In the genomic region with DNA sequence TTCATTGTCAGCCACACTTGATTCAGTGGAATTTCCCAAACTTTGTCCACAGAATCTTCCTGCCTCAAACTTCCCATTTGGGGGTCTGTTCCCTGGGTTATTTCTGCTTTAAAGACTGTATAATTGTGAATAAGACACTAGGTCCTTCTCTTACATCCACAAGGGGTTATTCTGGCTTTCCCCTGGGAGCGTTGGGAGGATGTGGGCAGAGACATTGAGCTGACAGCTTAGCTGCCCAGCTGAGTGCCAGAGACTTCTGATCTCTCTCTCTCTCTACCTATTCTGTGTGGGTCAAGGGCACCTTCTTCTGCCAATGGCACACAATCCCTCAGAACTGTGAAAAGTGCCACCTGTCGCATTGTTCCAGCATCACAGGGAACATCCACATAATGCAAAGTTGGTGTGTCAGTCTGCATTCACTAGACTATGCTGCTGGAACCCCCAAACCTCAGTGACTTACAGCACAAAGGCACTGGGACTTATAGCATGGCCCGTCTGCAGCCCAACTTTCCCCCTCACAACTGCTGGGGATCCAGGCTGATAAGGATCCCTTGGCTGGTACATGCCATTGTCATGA, we compare ENCODE assay signal across 2 cellular contexts.
TF ChIP-seq lines count a peak whose summit lies in the region.

No MANE protein-coding gene starts in this region.

TF ChIP-seq in IMR-90, 13 proteins besides CTCF, POLR2A, EP300 and RAD21:
- TF ChIP-seq CHD1 (IDR thresholded peaks at IDR 0.05; ENCODE audit: low read depth, low read length) = no peak
- TF ChIP-seq, protein P1, sequence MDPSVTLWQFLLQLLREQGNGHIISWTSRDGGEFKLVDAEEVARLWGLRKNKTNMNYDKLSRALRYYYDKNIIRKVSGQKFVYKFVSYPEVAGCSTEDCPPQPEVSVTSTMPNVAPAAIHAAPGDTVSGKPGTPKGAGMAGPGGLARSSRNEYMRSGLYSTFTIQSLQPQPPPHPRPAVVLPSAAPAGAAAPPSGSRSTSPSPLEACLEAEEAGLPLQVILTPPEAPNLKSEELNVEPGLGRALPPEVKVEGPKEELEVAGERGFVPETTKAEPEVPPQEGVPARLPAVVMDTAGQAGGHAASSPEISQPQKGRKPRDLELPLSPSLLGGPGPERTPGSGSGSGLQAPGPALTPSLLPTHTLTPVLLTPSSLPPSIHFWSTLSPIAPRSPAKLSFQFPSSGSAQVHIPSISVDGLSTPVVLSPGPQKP (IDR thresholded peaks at IDR 0.05; ENCODE audit: borderline replicate concordance, low read depth, low read length) = no peak
- no peak for TF ChIP-seq BHLHE40 (IDR thresholded peaks at IDR 0.05; ENCODE audit: low read depth, low read length)
- no peak for TF ChIP-seq SMC3 (IDR thresholded peaks at IDR 0.05; ENCODE audit: low read depth, low read length)
- TF ChIP-seq RCOR1 (IDR thresholded peaks at IDR 0.05; ENCODE audit: insufficient replicate concordance, low read length) = no peak
- TF ChIP-seq MAFK (IDR thresholded peaks at IDR 0.05; ENCODE audit: low read depth, low read length) = no peak
- no peak for TF ChIP-seq MAZ (IDR thresholded peaks at IDR 0.05; ENCODE audit: borderline replicate concordance, low read depth, low read length)
- no peak for TF ChIP-seq USF2 (IDR thresholded peaks at IDR 0.05; ENCODE audit: low read depth, low read length)
- no peak for TF ChIP-seq FOS (IDR thresholded peaks at IDR 0.05; ENCODE audit: low read depth, low read length)
- TF ChIP-seq MXI1 (IDR thresholded peaks at IDR 0.05; ENCODE audit: borderline replicate concordance, low read depth, low read length) = no peak
- no peak for TF ChIP-seq CEBPB (IDR thresholded peaks at IDR 0.05; ENCODE audit: low read depth, low read length)
- TF ChIP-seq NFE2L2 (IDR thresholded peaks at IDR 0.05; ENCODE audit: low read depth, low read length) = no peak
- TF ChIP-seq RFX5 (IDR thresholded peaks at IDR 0.05; ENCODE audit: low read depth, low read length) = no peak
TF ChIP-seq in IMR-90: peak in this region for 0.

TF ChIP-seq in H1, 55 proteins besides CTCF, POLR2A, EP300 and RAD21:
- TF ChIP-seq EGR1 (IDR thresholded peaks at IDR 0.05; ENCODE audit: borderline replicate concordance, low read depth, low read length) (no peak), SP1 (IDR thresholded peaks at IDR 0.05; ENCODE audit: low read depth, low read length) (no peak), KDM4A (IDR thresholded peaks at IDR 0.05; ENCODE audit: low read depth, low read length, severe bottlenecking) (no peak), BACH1 (IDR thresholded peaks at IDR 0.05; ENCODE audit: low read length) (no peak), EZH2 (IDR thresholded peaks at IDR 0.05; ENCODE audit: low read depth, low read length, severe bottlenecking) (no peak), SP2 (IDR thresholded peaks at IDR 0.05; ENCODE audit: low read length) (no peak)
